Comparison of ENCODE assay signal across 1 cellular context in the genomic region with DNA sequence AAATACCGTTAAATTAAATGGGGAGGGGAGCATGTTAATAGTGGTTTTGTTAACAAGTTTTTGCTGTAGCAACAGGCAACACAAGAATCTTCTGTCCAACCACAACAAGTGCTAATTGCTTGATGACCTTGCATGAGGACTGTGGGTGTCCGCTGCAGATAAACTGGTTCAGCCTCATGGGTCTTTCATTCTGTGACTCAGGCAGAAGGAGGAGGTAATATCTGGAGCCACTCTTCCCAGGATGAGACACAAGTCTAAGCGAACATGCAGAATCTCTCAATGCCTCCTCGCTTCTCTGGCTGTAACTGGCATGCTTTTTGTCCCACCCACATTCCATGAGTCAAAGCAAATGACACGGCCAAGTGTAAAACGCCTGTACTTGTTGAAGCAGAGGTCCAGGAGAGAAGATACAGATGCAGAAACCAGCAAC.
TF ChIP-seq lines count a peak whose summit lies in the region.

No MANE protein-coding gene starts in this region.

TF ChIP-seq in K562, 482 proteins besides CTCF, POLR2A, EP300 and RAD21 (continued from another document and continues in another):
- TF ChIP-seq, protein P1, sequence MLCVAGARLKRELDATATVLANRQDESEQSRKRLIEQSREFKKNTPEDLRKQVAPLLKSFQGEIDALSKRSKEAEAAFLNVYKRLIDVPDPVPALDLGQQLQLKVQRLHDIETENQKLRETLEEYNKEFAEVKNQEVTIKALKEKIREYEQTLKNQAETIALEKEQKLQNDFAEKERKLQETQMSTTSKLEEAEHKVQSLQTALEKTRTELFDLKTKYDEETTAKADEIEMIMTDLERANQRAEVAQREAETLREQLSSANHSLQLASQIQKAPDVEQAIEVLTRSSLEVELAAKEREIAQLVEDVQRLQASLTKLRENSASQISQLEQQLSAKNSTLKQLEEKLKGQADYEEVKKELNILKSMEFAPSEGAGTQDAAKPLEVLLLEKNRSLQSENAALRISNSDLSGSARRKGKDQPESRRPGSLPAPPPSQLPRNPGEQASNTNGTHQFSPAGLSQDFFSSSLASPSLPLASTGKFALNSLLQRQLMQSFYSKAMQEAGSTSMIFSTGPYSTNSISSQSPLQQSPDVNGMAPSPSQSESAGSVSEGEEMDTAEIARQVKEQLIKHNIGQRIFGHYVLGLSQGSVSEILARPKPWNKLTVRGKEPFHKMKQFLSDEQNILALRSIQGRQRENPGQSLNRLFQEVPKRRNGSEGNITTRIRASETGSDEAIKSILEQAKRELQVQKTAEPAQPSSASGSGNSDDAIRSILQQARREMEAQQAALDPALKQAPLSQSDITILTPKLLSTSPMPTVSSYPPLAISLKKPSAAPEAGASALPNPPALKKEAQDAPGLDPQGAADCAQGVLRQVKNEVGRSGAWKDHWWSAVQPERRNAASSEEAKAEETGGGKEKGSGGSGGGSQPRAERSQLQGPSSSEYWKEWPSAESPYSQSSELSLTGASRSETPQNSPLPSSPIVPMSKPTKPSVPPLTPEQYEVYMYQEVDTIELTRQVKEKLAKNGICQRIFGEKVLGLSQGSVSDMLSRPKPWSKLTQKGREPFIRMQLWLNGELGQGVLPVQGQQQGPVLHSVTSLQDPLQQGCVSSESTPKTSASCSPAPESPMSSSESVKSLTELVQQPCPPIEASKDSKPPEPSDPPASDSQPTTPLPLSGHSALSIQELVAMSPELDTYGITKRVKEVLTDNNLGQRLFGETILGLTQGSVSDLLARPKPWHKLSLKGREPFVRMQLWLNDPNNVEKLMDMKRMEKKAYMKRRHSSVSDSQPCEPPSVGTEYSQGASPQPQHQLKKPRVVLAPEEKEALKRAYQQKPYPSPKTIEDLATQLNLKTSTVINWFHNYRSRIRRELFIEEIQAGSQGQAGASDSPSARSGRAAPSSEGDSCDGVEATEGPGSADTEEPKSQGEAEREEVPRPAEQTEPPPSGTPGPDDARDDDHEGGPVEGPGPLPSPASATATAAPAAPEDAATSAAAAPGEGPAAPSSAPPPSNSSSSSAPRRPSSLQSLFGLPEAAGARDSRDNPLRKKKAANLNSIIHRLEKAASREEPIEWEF (CRISPR knock-in tag; IDR thresholded peaks at IDR 0.05), result no peak
- TF ChIP-seq KLF6 (CRISPR knock-in tag; IDR thresholded peaks at IDR 0.05; ENCODE audit: borderline replicate concordance) (no peak), ZFPM2 (CRISPR knock-in tag; IDR thresholded peaks at IDR 0.05) (no peak), KLF13 (tag; IDR thresholded peaks at IDR 0.05; ENCODE audit: borderline replicate concordance, low read depth) (no peak), ERF (CRISPR knock-in tag; IDR thresholded peaks at IDR 0.05) (no peak), MCM2 (IDR thresholded peaks at IDR 0.05; ENCODE audit: low read depth) (no peak), CBX1 (IDR thresholded peaks at IDR 0.05; ENCODE audit: low read depth) (no peak), DACH1 (IDR thresholded peaks at IDR 0.05; ENCODE audit: partially characterized antibody) (peak; percentile 31), ZNF134 (CRISPR knock-in tag; conservative IDR thresholded peaks at IDR 0.05) (no peak), HIVEP1 (CRISPR knock-in tag; IDR thresholded peaks at IDR 0.05) (no peak), PCBP2 (IDR thresholded peaks at IDR 0.05; ENCODE audit: low read depth, low read length, poor library complexity, severe bottlenecking) (no peak), ZNF717 (CRISPR knock-in tag; IDR thresholded peaks at IDR 0.05) (no peak), ATF1 (CRISPR knock-in tag; IDR thresholded peaks at IDR 0.05) (no peak), ATF1 (tag; IDR thresholded peaks at IDR 0.05) (0 out of 2 replicates have a peak, but pooled peaks have one; percentile 11), ZFP30 (CRISPR knock-in tag; IDR thresholded peaks at IDR 0.05; ENCODE audit: borderline replicate concordance) (no peak), ELF1 (tag; IDR thresholded peaks at IDR 0.05) (no peak), ZNF224 (CRISPR knock-in tag; IDR thresholded peaks at IDR 0.05) (no peak), RFX1 (IDR thresholded peaks at IDR 0.05) (peak; percentile 61), NR3C1 (CRISPR knock-in tag; IDR thresholded peaks at IDR 0.05) (no peak), GTF2E2 (tag; IDR thresholded peaks at IDR 0.05) (no peak), SRSF7 (optimal IDR thresholded peaks at IDR 0.05; ENCODE audit: low read depth, low read length) (no peak), ZNF184 (CRISPR knock-in tag; IDR thresholded peaks at IDR 0.05) (no peak), NFYB (IDR thresholded peaks at IDR 0.05; ENCODE audit: extremely low read depth, insufficient read length) (no peak), ARID2 (IDR thresholded peaks at IDR 0.05) (no peak), SP2 (IDR thresholded peaks at IDR 0.05; ENCODE audit: extremely low read depth, low read depth, low read length, poor library complexity, severe bottlenecking) (no peak), ZNF699 (CRISPR knock-in tag; IDR thresholded peaks at IDR 0.05; ENCODE audit: insufficient replicate concordance) (no peak), CBFA2T2 (conservative IDR thresholded peaks at IDR 0.05) (peak; percentile 60), ARID1B (IDR thresholded peaks at IDR 0.05) (peak; percentile 83), PTTG1 (tag; IDR thresholded peaks at IDR 0.05; ENCODE audit: low read depth) (no peak), HDAC8 (tag; IDR thresholded peaks at IDR 0.05) (no peak), ZNF121 (CRISPR knock-in tag; conservative IDR thresholded peaks at IDR 0.05) (no peak)
- TF ChIP-seq, protein P2, sequence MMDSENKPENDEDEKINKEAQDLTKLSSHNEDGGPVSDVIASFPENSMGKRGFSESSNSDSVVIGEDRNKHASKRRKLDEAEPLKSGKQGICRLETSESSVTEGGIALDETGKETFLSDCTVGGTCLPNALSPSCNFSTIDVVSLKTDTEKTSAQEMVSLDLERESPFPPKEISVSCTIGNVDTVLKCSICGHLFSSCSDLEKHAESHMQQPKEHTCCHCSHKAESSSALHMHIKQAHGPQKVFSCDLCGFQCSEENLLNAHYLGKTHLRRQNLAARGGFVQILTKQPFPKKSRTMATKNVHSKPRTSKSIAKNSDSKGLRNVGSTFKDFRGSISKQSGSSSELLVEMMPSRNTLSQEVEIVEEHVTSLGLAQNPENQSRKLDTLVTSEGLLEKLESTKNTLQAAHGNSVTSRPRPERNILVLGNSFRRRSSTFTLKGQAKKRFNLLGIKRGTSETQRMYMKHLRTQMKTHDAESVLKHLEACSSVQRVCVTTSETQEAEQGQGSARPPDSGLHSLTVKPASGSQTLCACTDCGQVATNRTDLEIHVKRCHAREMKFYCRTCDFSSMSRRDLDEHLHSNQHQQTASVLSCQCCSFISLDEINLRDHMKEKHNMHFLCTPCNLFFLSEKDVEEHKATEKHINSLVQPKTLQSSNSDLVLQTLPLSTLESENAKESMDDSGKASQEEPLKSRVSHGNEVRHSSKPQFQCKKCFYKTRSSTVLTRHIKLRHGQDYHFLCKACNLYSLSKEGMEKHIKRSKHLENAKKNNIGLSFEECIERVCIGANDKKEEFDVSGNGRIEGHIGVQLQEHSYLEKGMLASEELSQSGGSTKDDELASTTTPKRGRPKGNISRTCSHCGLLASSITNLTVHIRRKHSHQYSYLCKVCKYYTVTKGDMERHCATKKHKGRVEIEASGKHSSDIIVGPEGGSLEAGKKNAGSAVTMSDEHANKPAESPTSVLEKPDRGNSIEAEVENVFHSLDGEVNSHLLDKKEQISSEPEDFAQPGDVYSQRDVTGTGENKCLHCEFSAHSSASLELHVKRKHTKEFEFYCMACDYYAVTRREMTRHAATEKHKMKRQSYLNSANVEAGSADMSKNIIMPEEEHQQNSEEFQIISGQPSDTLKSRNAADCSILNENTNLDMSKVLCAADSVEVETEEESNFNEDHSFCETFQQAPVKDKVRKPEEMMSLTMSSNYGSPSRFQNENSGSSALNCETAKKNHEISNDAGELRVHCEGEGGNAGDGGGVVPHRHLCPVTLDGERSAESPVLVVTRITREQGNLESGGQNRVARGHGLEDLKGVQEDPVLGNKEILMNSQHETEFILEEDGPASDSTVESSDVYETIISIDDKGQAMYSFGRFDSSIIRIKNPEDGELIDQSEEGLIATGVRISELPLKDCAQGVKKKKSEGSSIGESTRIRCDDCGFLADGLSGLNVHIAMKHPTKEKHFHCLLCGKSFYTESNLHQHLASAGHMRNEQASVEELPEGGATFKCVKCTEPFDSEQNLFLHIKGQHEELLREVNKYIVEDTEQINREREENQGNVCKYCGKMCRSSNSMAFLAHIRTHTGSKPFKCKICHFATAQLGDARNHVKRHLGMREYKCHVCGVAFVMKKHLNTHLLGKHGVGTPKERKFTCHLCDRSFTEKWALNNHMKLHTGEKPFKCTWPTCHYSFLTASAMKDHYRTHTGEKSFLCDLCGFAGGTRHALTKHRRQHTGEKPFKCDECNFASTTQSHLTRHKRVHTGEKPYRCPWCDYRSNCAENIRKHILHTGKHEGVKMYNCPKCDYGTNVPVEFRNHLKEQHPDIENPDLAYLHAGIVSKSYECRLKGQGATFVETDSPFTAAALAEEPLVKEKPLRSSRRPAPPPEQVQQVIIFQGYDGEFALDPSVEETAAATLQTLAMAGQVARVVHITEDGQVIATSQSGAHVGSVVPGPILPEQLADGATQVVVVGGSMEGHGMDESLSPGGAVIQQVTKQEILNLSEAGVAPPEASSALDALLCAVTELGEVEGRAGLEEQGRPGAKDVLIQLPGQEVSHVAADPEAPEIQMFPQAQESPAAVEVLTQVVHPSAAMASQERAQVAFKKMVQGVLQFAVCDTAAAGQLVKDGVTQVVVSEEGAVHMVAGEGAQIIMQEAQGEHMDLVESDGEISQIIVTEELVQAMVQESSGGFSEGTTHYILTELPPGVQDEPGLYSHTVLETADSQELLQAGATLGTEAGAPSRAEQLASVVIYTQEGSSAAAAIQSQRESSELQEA (IDR thresholded peaks at IDR 0.05; ENCODE audit: low read depth), result no peak
- TF ChIP-seq, protein P3, sequence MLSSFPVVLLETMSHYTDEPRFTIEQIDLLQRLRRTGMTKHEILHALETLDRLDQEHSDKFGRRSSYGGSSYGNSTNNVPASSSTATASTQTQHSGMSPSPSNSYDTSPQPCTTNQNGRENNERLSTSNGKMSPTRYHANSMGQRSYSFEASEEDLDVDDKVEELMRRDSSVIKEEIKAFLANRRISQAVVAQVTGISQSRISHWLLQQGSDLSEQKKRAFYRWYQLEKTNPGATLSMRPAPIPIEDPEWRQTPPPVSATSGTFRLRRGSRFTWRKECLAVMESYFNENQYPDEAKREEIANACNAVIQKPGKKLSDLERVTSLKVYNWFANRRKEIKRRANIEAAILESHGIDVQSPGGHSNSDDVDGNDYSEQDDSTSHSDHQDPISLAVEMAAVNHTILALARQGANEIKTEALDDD (IDR thresholded peaks at IDR 0.05), result peak; percentile 89
- TF ChIP-seq, protein P4, sequence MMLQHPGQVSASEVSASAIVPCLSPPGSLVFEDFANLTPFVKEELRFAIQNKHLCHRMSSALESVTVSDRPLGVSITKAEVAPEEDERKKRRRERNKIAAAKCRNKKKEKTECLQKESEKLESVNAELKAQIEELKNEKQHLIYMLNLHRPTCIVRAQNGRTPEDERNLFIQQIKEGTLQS (IDR thresholded peaks at IDR 0.05), result no peak; the same call in 1 of the 2 replicates
- TF ChIP-seq, protein P4 (CRISPR knock-in tag; conservative IDR thresholded peaks at IDR 0.05), result no peak
- TF ChIP-seq, protein P5, sequence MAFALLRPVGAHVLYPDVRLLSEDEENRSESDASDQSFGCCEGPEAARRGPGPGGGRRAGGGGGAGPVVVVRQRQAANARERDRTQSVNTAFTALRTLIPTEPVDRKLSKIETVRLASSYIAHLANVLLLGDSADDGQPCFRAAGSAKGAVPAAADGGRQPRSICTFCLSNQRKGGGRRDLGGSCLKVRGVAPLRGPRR (CRISPR knock-in tag; IDR thresholded peaks at IDR 0.05), result no peak
- TF ChIP-seq, protein P6, sequence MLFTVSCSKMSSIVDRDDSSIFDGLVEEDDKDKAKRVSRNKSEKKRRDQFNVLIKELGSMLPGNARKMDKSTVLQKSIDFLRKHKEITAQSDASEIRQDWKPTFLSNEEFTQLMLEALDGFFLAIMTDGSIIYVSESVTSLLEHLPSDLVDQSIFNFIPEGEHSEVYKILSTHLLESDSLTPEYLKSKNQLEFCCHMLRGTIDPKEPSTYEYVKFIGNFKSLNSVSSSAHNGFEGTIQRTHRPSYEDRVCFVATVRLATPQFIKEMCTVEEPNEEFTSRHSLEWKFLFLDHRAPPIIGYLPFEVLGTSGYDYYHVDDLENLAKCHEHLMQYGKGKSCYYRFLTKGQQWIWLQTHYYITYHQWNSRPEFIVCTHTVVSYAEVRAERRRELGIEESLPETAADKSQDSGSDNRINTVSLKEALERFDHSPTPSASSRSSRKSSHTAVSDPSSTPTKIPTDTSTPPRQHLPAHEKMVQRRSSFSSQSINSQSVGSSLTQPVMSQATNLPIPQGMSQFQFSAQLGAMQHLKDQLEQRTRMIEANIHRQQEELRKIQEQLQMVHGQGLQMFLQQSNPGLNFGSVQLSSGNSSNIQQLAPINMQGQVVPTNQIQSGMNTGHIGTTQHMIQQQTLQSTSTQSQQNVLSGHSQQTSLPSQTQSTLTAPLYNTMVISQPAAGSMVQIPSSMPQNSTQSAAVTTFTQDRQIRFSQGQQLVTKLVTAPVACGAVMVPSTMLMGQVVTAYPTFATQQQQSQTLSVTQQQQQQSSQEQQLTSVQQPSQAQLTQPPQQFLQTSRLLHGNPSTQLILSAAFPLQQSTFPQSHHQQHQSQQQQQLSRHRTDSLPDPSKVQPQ (CRISPR knock-in tag; IDR thresholded peaks at IDR 0.05; ENCODE audit: borderline replicate concordance), result no peak
